9 cellular contexts compared by ENCODE assay signal in the genomic region with DNA sequence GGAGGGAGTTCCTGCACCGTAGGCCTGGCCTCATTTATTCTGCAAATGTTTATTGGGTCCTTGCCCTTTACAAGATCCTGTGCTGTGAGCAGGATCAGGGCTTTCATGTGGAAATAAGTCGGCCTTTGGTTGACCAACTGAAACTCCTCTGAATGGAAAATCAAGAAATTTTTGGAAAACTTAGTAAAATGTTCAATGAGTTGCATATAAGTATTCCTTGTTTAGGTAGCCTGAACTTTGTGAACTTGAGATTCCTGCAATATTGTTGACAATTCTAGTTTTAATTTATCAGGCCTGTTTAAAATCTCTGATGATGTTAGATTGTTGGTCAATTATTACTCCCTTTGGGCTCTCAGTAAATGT. TPM values are rescaled to one million over a fixed set of nuclear protein-coding genes. Genes with fewer than 3 reads are reported as not detected.
DNase-seq lines count a peak whose midpoint lies in the region; ATAC-seq and TF ChIP-seq lines count a peak whose summit lies in the region.
"Had no signal": no experiment of that assay in that cellular context is flagged by ENCODE, and none has a peak within 500 bp of the region (broad histone marks: within the 10 kb centered on the region; RNA-seq: fewer than 3 reads in every experiment).

No MANE protein-coding gene starts in this region.

- ATAC-seq in memory B cell (ENCODE audit: low read depth) (no peak), GM21717 (IDR thresholded peaks at IDR 0.05; ENCODE audit: unreplicated experiment) (no peak), HG03108 (IDR thresholded peaks at IDR 0.05; ENCODE audit: unreplicated experiment) (no peak)

- TF ChIP-seq POLR2A in transverse colon (IDR thresholded peaks at IDR 0.05): no peak

- WGBS in transverse colon (ENCODE audit: low coverage in 1 of 2), 2 donors: 0% methylated on average over 2 of the region's 2 CpGs

- H3K9me3 ChIP-seq in transverse colon: no peaks in the 10 kb centered on the region

- POLR2A ChIA-PET in MCF 10A (lab: Yijun Ruan, JAX): interaction anchor here (0.6 to 6.9 kb wide), 18 partner anchors 9 to 173 kb away, joined by 3 to 137 read pairs (median 12); a partner anchor contains a TSS

- H3K27ac ChIP-seq in transverse colon: peak overlapping the region; percentile 97 to 99 (median 99)

- intact Hi-C loops in MCF 10A (cut with micrococcal nuclease): loop anchor here (2.0 to 5.0 kb wide), 2 partner anchors 35 to 71 kb away; a partner anchor contains a TSS
- intact Hi-C loops in transverse colon (cut with DNase I; ENCODE audit: low total_unique reads): loop anchor here (5.0 kb wide), 1 partner anchor 74 kb away; a partner anchor contains a TSS

- H3K27me3 Mint-ChIP-seq in activated naive CD4-positive, alpha-beta T cell treated with anti-CD3 and anti-CD28 coated beads, Interleukin-2, amount 10 ng/mL, durations not matched to agents 7 days and 5 days: no peaks in the 10 kb centered on the region
- H3K27me3 Mint-ChIP-seq in MCF 10A (ENCODE audit: insufficient read depth, unreplicated experiment) (no peaks in the 10 kb centered on the region), memory B cell (no peaks in the 10 kb centered on the region)

- no peak for TF ChIP-seq EP300 in transverse colon (IDR thresholded peaks at IDR 0.05; ENCODE audit: low read depth)

- no peak for DNase-seq in activated naive CD4-positive, alpha-beta T cell treated with anti-CD3 and anti-CD28 coated beads, Interleukin-2, amount 10 ng/mL, durations not matched to agents 7 days and 5 days
- no peak for DNase-seq in activated naive CD4-positive, alpha-beta T cell treated with Interleukin-2 at 50 U/mL for 16 hours
- DNase-seq in MCF 10A (ENCODE audit: unreplicated experiment) (no peak), memory B cell (ENCODE audit: low spot score in 2 of 2) (no peak), transverse colon (no peak), NCI-H774 (lab: John Stamatoyannopoulos, UW) (no peak)

- peaks cover 0 to 15% (median 9%) of the 10 kb centered on the region in 4 donors for H3K36me3 ChIP-seq in transverse colon

- peaks cover 51% of the 10 kb centered on the region for H3K36me3 Mint-ChIP-seq in activated naive CD4-positive, alpha-beta T cell treated with anti-CD3 and anti-CD28 coated beads, Interleukin-2, amount 10 ng/mL, durations not matched to agents 7 days and 5 days
- peaks cover 53% of the 10 kb centered on the region for H3K36me3 Mint-ChIP-seq in MCF 10A (ENCODE audit: insufficient read depth, unreplicated experiment)
- peaks cover 10% of the 10 kb centered on the region for H3K36me3 Mint-ChIP-seq in memory B cell

- TF ChIP-seq CTCF in MCF 10A (IDR thresholded peaks at IDR 0.05; ENCODE audit: unreplicated experiment) (no peak), transverse colon (IDR thresholded peaks at IDR 0.05) (no peak)

- BruUV-seq in MCF 10A (replicated peaks; lab: Mats Ljungman, UMichigan): TSS peak; percentile 0

- H3K9me3 Mint-ChIP-seq in activated naive CD4-positive, alpha-beta T cell treated with anti-CD3 and anti-CD28 coated beads, Interleukin-2, amount 10 ng/mL, durations not matched to agents 7 days and 5 days: no peaks in the 10 kb centered on the region
- H3K9me3 Mint-ChIP-seq in MCF 10A (ENCODE audit: unreplicated experiment) (no peaks in the 10 kb centered on the region), memory B cell (no peaks in the 10 kb centered on the region)

- CTCF ChIA-PET in activated naive CD4-positive, alpha-beta T cell treated with anti-CD3 and anti-CD28 coated beads, Interleukin-2, amount 10 ng/mL, durations not matched to agents 7 days and 5 days (lab: Charles Lee): no interaction called here
- CTCF ChIA-PET in MCF 10A (lab: Yijun Ruan, JAX): interaction anchor here (0.8 kb wide), 1 partner anchor 10 kb away, joined by 3 read pairs; no protein-coding TSS in a partner anchor

- peaks cover 27 to 62% (median 35%) of the 10 kb centered on the region in 4 donors for H3K4me1 ChIP-seq in transverse colon

- peak overlapping the region; percentile 76 to 98 (median 89) for H3K4me3 ChIP-seq in transverse colon

- in situ Hi-C loops in transverse colon (cut with MboI; ENCODE audit: low pct_ligation_motif_present in 1 of 4, low pct_unique_long_range_greater_than_20kb in 1 of 4, low sequenced_read_pairs in 3 of 4): no loop called here

- no peaks in the 10 kb centered on the region for H3K27me3 ChIP-seq in transverse colon

- H3K4me3 Mint-ChIP-seq in activated naive CD4-positive, alpha-beta T cell treated with anti-CD3 and anti-CD28 coated beads, Interleukin-2, amount 10 ng/mL, durations not matched to agents 7 days and 5 days: peak overlapping the region; percentile 97
- H3K4me3 Mint-ChIP-seq in MCF 10A (ENCODE audit: unreplicated experiment) (peak overlapping the region; percentile 91), memory B cell (peak overlapping the region; percentile 84)

- peaks cover 48% of the 10 kb centered on the region for H3K4me1 Mint-ChIP-seq in activated naive CD4-positive, alpha-beta T cell treated with anti-CD3 and anti-CD28 coated beads, Interleukin-2, amount 10 ng/mL, durations not matched to agents 7 days and 5 days
- peaks cover 30% of the 10 kb centered on the region for H3K4me1 Mint-ChIP-seq in MCF 10A (ENCODE audit: insufficient read depth, unreplicated experiment)
- peaks cover 24% of the 10 kb centered on the region for H3K4me1 Mint-ChIP-seq in memory B cell

- H3K27ac Mint-ChIP-seq in activated naive CD4-positive, alpha-beta T cell treated with anti-CD3 and anti-CD28 coated beads, Interleukin-2, amount 10 ng/mL, durations not matched to agents 7 days and 5 days: peak overlapping the region; percentile 94
- H3K27ac Mint-ChIP-seq in MCF 10A (ENCODE audit: low read depth, unreplicated experiment) (peak overlapping the region; percentile 58), memory B cell (peak overlapping the region; percentile 86)

RNA-seq across cellular contexts. Expression of a gene that starts 1.1 kb away (rescaled TPM):
- total RNA-seq in MCF 10A (2022) (36.4 and 38.4 TPM in 2 replicates), transverse colon (10 to 100 TPM; 22.8 to 28.7 (median 27.3) TPM)

RNA-seq across cellular contexts. Expression of a gene that starts 35.0 kb away (rescaled TPM):
- 1,781 and 2,325 TPM in 2 replicates for total RNA-seq in MCF 10A (2022)
- 100 to 1,000 TPM; 124 to 398 (median 270) TPM for total RNA-seq in transverse colon

RNA-seq across cellular contexts. Expression of a gene that starts 52.9 kb away (rescaled TPM):
- total RNA-seq in MCF 10A (2022) (not detected in 2 replicates), transverse colon (not detected)
- total RNA-seq: M059J had no signal
